14 cellular contexts compared by ENCODE assay signal in the genomic region with DNA sequence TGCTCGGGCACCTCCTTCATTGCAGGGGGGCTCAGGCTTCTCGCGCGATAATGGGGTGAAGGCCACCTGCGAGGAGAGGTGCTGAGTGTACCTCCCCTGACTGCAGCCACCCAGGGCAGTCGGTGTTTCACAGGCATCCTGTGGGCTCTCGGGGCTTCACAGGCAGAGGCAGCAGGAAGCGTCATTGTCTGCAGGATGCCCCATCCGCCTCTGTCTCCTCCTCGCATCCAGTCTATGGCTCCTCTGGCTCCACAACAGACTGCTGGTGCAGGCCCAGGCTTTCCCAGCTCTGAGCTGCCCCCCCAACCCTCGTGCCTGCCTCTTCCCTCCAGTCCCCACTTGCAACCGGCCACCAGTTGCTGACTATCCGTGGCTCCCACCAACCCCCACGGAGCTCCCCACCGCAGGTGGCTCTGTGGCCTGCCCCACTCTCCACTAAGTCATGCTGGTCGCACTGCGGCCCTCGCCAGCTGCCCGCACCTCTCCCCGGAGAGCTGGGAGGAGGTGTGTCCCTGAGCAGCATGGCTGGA. TPM values are rescaled to one million over a fixed set of nuclear protein-coding genes. Genes with fewer than 3 reads are reported as not detected.
DNase-seq lines count a peak whose midpoint lies in the region; ATAC-seq and TF ChIP-seq lines count a peak whose summit lies in the region.
"Had no signal": no experiment of that assay in that cellular context is flagged by ENCODE, and none has a peak within 500 bp of the region (broad histone marks: within the 10 kb centered on the region; RNA-seq: fewer than 3 reads in every experiment).

No MANE protein-coding gene starts in this region.

- no peak overlapping the region for H4K8ac ChIP-seq in H9 (replicated peaks; ENCODE audit: insufficient read length, low read depth, low read length)

- H3K4me3 Mint-ChIP-seq in H9, result no peak overlapping the region
- H3K4me3 Mint-ChIP-seq in stimulated activated naive B cell treated with anti-CD40 and anti-IgM and Interleukin-4, amounts not matched to agents 10 μg/mL and 1 μg/mL and 100 μg/mL, for 72 hours, result no peak overlapping the region

- no peak overlapping the region for H2BK15ac ChIP-seq in H9 (ENCODE audit: low read depth, low read length)

- H3K27me3 ChIP-seq in BE2C, result no peaks in the 10 kb centered on the region
- no peaks in the 10 kb centered on the region for H3K27me3 ChIP-seq in H9 (ENCODE audit: insufficient read depth, low read length)

- peaks cover 8 to 21% of the 10 kb centered on the region in 2 experiments; a peak in 3 of 4 replicates for H3K4me1 Mint-ChIP-seq in H9
- H3K4me1 Mint-ChIP-seq in stimulated activated naive B cell treated with anti-CD40 and anti-IgM and Interleukin-4, amounts not matched to agents 10 μg/mL and 1 μg/mL and 100 μg/mL, for 72 hours, result peaks cover 10 to 13% of the 10 kb centered on the region in 2 donors

- ATAC-seq in Right ventricle myocardium inferior, result no peak
- ATAC-seq in omental fat pad (ENCODE audit: low FRiP score), result no peak
- no peak for ATAC-seq in stimulated activated naive B cell treated with anti-CD40 and anti-IgM and Interleukin-4, amounts not matched to agents 10 μg/mL and 1 μg/mL and 100 μg/mL, for 72 hours (replicated peaks)
- ATAC-seq: HCT116 had no signal

- H3K27me3 Mint-ChIP-seq in H9 (ENCODE audit: low read depth), result peaks cover 23% of the 10 kb centered on the region
- H3K27me3 Mint-ChIP-seq in stimulated activated naive B cell treated with anti-CD40 and anti-IgM and Interleukin-4, amounts not matched to agents 10 μg/mL and 1 μg/mL and 100 μg/mL, for 72 hours, result peaks cover 17 to 22% of the 10 kb centered on the region in 2 donors

- DNase-seq in BE2C (peak; percentile 8), H9 (peak; percentile 28), Right ventricle myocardium inferior (ENCODE audit: missing footprints) (peak; percentile 55), omental fat pad (ENCODE audit: low spot score) (peak; percentile 10), NCI-H345 (lab: John Stamatoyannopoulos, UW) (no peak), DMS53 treated with DMSO at 0.1 percent for 48 hours (lab: John Stamatoyannopoulos, UW; ENCODE audit: unreplicated experiment) (no peak), SW480 (ENCODE audit: low spot score) (no peak)
- no peak for DNase-seq in stimulated activated naive B cell treated with anti-CD40 and anti-IgM and Interleukin-4, amounts not matched to agents 10 μg/mL and 1 μg/mL and 100 μg/mL, for 72 hours
- DNase-seq: KG1, NCI-H1436, NCI-H510A treated with DMSO at 0.1 percent for 48 hours, OCI-M1 had no signal

- H3T11ph ChIP-seq in H9 (ENCODE audit: low read length), result no peak overlapping the region

- TF ChIP-seq CTCF in BE2C (IDR thresholded peaks at IDR 0.05; ENCODE audit: low read depth, low read length) (no peak), H9 (conservative IDR thresholded peaks at IDR 0.05) (no peak), omental fat pad (IDR thresholded peaks at IDR 0.05) (no peak)

- H4K5ac ChIP-seq in H9 (ENCODE audit: insufficient read length, low read depth, low read length), result no peak overlapping the region

- no peak overlapping the region for H2BK20ac ChIP-seq in H9 (ENCODE audit: low read depth, low read length, poor library complexity, severe bottlenecking)

- H3K36me3 Mint-ChIP-seq in H9 (ENCODE audit: insufficient read depth in 1 of 3, low read depth in 3 of 3), result no peaks in the 10 kb centered on the region
- no peaks in the 10 kb centered on the region for H3K36me3 Mint-ChIP-seq in stimulated activated naive B cell treated with anti-CD40 and anti-IgM and Interleukin-4, amounts not matched to agents 10 μg/mL and 1 μg/mL and 100 μg/mL, for 72 hours

- WGBS in H9 (ENCODE audit: extremely low coverage, insufficient read length, low lambda C conversion rate), result no CpG with 5 or more reads among the region's 20 CpGs

- no peaks in the 10 kb centered on the region for H4K20me1 ChIP-seq in H9 (ENCODE audit: control insufficient read depth, insufficient read depth, insufficient read length)

- no peak overlapping the region for H3K9ac ChIP-seq in H9 (ENCODE audit: extremely low read depth, insufficient read length, low read length)

- no peak overlapping the region for H3K4ac ChIP-seq in H9 (ENCODE audit: low read depth, low read length)

- no peak overlapping the region for H2BK120ac ChIP-seq in H9 (ENCODE audit: low read depth, low read length, poor library complexity, severe bottlenecking)

- H3K23ac ChIP-seq in H9 (ENCODE audit: insufficient read length, low read depth, low read length), result no peak overlapping the region

- no peaks in the 10 kb centered on the region for H3K79me1 ChIP-seq in H9 (ENCODE audit: insufficient read depth, low read depth, low read length, poor library complexity, severe bottlenecking)

- no peak overlapping the region for H3K4me3 ChIP-seq in BE2C (ENCODE audit: low read depth, low read length)

- no peaks in the 10 kb centered on the region for H3K36me3 ChIP-seq in BE2C

- H3K9me3 ChIP-seq in BE2C (no peaks in the 10 kb centered on the region), H9 (ENCODE audit: control insufficient read depth, low read depth, low read length) (no peaks in the 10 kb centered on the region)

- H3K9me3 Mint-ChIP-seq in H9, result no peaks in the 10 kb centered on the region
- no peaks in the 10 kb centered on the region for H3K9me3 Mint-ChIP-seq in stimulated activated naive B cell treated with anti-CD40 and anti-IgM and Interleukin-4, amounts not matched to agents 10 μg/mL and 1 μg/mL and 100 μg/mL, for 72 hours

- H3K14ac ChIP-seq in H9 (ENCODE audit: insufficient read depth, low read length), result no peak overlapping the region

- peaks cover 3% of the 10 kb centered on the region; the same call in 1 of the 2 replicates for H3K4me1 ChIP-seq in BE2C
- H3K4me1 ChIP-seq in H9 (ENCODE audit: insufficient read depth, low read length), result no peaks in the 10 kb centered on the region

- no peak overlapping the region for H2AFZ ChIP-seq in H9 (ENCODE audit: low read length)

- H2BK5ac ChIP-seq in H9 (ENCODE audit: insufficient read length, low read length), result no peak overlapping the region

- no peak overlapping the region for H3K27ac ChIP-seq in H9 (ENCODE audit: insufficient read length, low read depth, low read length)
- H3K27ac ChIP-seq: HL-60 had no signal

- no peak overlapping the region for H3K27ac Mint-ChIP-seq in H9
- H3K27ac Mint-ChIP-seq in stimulated activated naive B cell treated with anti-CD40 and anti-IgM and Interleukin-4, amounts not matched to agents 10 μg/mL and 1 μg/mL and 100 μg/mL, for 72 hours, result no peak overlapping the region

- intact Hi-C loops in Right ventricle myocardium inferior (cut with DNase I), result no loop called here

- H3K56ac ChIP-seq in H9 (ENCODE audit: insufficient read length, low read depth, low read length), result no peak overlapping the region

- no peak overlapping the region for H2BK12ac ChIP-seq in H9 (ENCODE audit: insufficient read length, low read depth, low read length)

- H3K23me2 ChIP-seq in H9 (ENCODE audit: insufficient read length, low read depth, low read length, poor library complexity, severe bottlenecking), result no peaks in the 10 kb centered on the region

- H4K91ac ChIP-seq in H9 (ENCODE audit: insufficient read length, low read depth, low read length), result no peak overlapping the region

- no peak overlapping the region for H3K4me2 ChIP-seq in H9 (ENCODE audit: insufficient read depth, insufficient read length, low read length)

- no peak overlapping the region for H3K18ac ChIP-seq in H9 (ENCODE audit: insufficient read length, low read depth, low read length)

- no peaks in the 10 kb centered on the region for H3K79me2 ChIP-seq in H9 (ENCODE audit: insufficient read depth, low read length)

- no peak overlapping the region for H2AK5ac ChIP-seq in H9 (ENCODE audit: insufficient read length, low read length)

RNA-seq across cellular contexts. Expression of a gene that starts 36.5 kb away (rescaled TPM):
- 0.71 TPM for polyA plus RNA-seq in BE2C (2012; ENCODE audit: insufficient read depth, insufficient read length, low read depth)
- total RNA-seq in H9 (2021) (0.17 and 0.24 TPM in 2 replicates), Right ventricle myocardium inferior (95.4 TPM), omental fat pad (under 1 TPM in 1 of 4 donors, not detected in 3; 0.48 TPM)

Comparison
In these comparisons a context has a peak if more than half of its experiments do, and no peak if none do; other contexts are left out.
1. DNase-seq: peak in BE2C (single experiment), H9 (single experiment), Right ventricle myocardium inferior (single experiment) and omental fat pad (single experiment); none in NCI-H345 (single experiment), stimulated activated naive B cell treated with anti-CD40 and anti-IgM and Interleukin-4, amounts not matched to agents 10 μg/mL and 1 μg/mL and 100 μg/mL, for 72 hours (single experiment), DMS53 treated with DMSO at 0.1 percent for 48 hours (single experiment) and SW480 (single experiment).
2. RNA of a gene that starts 36.5 kb away (total RNA-seq): 95.4 TPM in Right ventricle myocardium inferior (single experiment); 0.48 TPM in omental fat pad and 0.17 to 0.24 TPM in H9; every median in the first group is over 10 times any median in the second.